ENCODE assay signal across 25 cellular contexts in genomic region chr6:55726144-55726543, GRCh38.
"Had no signal": no experiment of that assay in that cellular context is flagged by ENCODE, and none has a peak within 500 bp of the region (broad histone marks: within the 10 kb centered on the region; RNA-seq: fewer than 3 reads in every experiment).

No MANE protein-coding gene starts in this region.

- H3K36me3 ChIP-seq: esophagus muscularis mucosa, lower lobe of right lung, suprapubic skin, vagina had no signal

- H3K9me3 ChIP-seq: esophagus muscularis mucosa, lower lobe of right lung, psoas muscle, suprapubic skin, vagina had no signal

- H3K4me3 Mint-ChIP-seq: activated CD8-positive, alpha-beta T cell treated with anti-CD3 and anti-CD28 coated beads for 36 hours; activated naive CD8-positive, alpha-beta T cell treated with anti-CD3 and anti-CD28 coated beads, Interleukin-2, amount 10 ng/mL, durations not matched to agents 7 days and 5 days; nephron; stimulated activated naive CD8-positive, alpha-beta T cell treated with anti-CD3 and anti-CD28 coated beads, Interleukin-15, amount 100 ng/mL, for 72 hours had no signal

- H3K4me3 ChIP-seq: esophagus muscularis mucosa, lower lobe of right lung, psoas muscle, suprapubic skin, vagina had no signal

- H3K27me3 Mint-ChIP-seq: activated CD8-positive, alpha-beta T cell treated with anti-CD3 and anti-CD28 coated beads for 36 hours; activated naive CD8-positive, alpha-beta T cell treated with anti-CD3 and anti-CD28 coated beads, Interleukin-2, amount 10 ng/mL, durations not matched to agents 7 days and 5 days; stimulated activated naive CD8-positive, alpha-beta T cell treated with anti-CD3 and anti-CD28 coated beads, Interleukin-15, amount 100 ng/mL, for 72 hours had no signal

- FAIRE-seq: endothelial cell of umbilical vein had no signal

- H3K27ac Mint-ChIP-seq: activated CD8-positive, alpha-beta T cell treated with anti-CD3 and anti-CD28 coated beads for 36 hours; activated naive CD8-positive, alpha-beta T cell treated with anti-CD3 and anti-CD28 coated beads, Interleukin-2, amount 10 ng/mL, durations not matched to agents 7 days and 5 days; activated T-helper 2 cell treated with anti-CD3 and anti-CD28 coated beads, Interferon-gamma antibody, Interleukin-2, Interleukin-4, amounts not matched to agents 10 μg/mL and 5 μg/mL and 100 μg/mL, durations not matched to agents 14 hours and 24 hours and 36 hours; stimulated activated naive CD8-positive, alpha-beta T cell treated with anti-CD3 and anti-CD28 coated beads, Interleukin-15, amount 100 ng/mL, for 72 hours had no signal

- H3K4me1 Mint-ChIP-seq: activated naive CD8-positive, alpha-beta T cell treated with anti-CD3 and anti-CD28 coated beads, Interleukin-2, amount 10 ng/mL, durations not matched to agents 7 days and 5 days; stimulated activated naive CD8-positive, alpha-beta T cell treated with anti-CD3 and anti-CD28 coated beads, Interleukin-15, amount 100 ng/mL, for 72 hours had no signal

- H3K9me3 Mint-ChIP-seq: nephron had no signal

- ATAC-seq: activated CD8-positive, alpha-beta T cell treated with anti-CD3 and anti-CD28 coated beads for 36 hours; left cardiac atrium; lower lobe of right lung; psoas muscle; right cardiac atrium; stimulated activated naive CD8-positive, alpha-beta T cell treated with anti-CD3 and anti-CD28 coated beads, Interleukin-15, amount 100 ng/mL, for 72 hours had no signal

- H3K4me1 ChIP-seq: esophagus muscularis mucosa, lower lobe of right lung, psoas muscle, suprapubic skin, vagina had no signal

- H3K27me3 ChIP-seq: esophagus muscularis mucosa, suprapubic skin, vagina had no signal

- H3K36me3 Mint-ChIP-seq: activated naive CD8-positive, alpha-beta T cell treated with anti-CD3 and anti-CD28 coated beads, Interleukin-2, amount 10 ng/mL, durations not matched to agents 7 days and 5 days had no signal

- DNase-seq: activated CD4-positive, alpha-beta T cell treated with anti-CD3 and anti-CD28 coated beads for 48 hours; activated CD4-positive, CD25-positive, alpha-beta regulatory T cell; activated CD8-positive, alpha-beta T cell treated with anti-CD3 and anti-CD28 coated beads for 36 hours; activated naive CD4-positive, alpha-beta T cell treated with Interleukin-2 at 50 U/mL for 16 hours; activated naive CD8-positive, alpha-beta T cell treated with anti-CD3 and anti-CD28 coated beads, Interleukin-2, amount 10 ng/mL, durations not matched to agents 7 days and 5 days; activated T-cell treated with anti-CD3 and anti-CD28 coated beads, Interleukin-2, amount 50 U/mL, for 1 hour; anterior cingulate cortex; dermis blood vessel endothelial cell; effector memory CD4-positive, alpha-beta T cell; left cardiac atrium; lower lobe of right lung; midbrain; psoas muscle; right cardiac atrium; stimulated activated CD4-positive, alpha-beta T cell treated with anti-CD3 and anti-CD28 coated beads, Interleukin-2, amount 100 ng/mL, for 48 hours; stimulated activated naive CD8-positive, alpha-beta T cell treated with anti-CD3 and anti-CD28 coated beads, Interleukin-15, amount 100 ng/mL, for 72 hours; T-helper 1 cell; T-helper 9 cell; trophoblast cell had no signal

- H3K27ac ChIP-seq: esophagus muscularis mucosa, lower lobe of right lung, psoas muscle, suprapubic skin, vagina had no signal
